In genomic region chr7:38363379-38363778, GRCh38 we compare ENCODE assay signal across 8 cellular contexts.
DNase-seq lines count a peak whose midpoint lies in the region; ATAC-seq and TF ChIP-seq lines count a peak whose summit lies in the region.
"Not testable (repeated sequence)": the region's sequence is repeated elsewhere in the genome, so short reads cannot be mapped to it uniquely, and the experiment has no call there.

No MANE protein-coding gene starts in this region.

- H3K9ac ChIP-seq in NT2/D1 (ENCODE audit: insufficient read length, low read depth); neural progenitor cell: not testable (repeated sequence)

- not testable (repeated sequence) for H4K20me1 ChIP-seq in DOHH2 (ENCODE audit: control insufficient read depth, insufficient read depth, low read depth, low read length); neural progenitor cell (ENCODE audit: low read depth)

- peak overlapping the region; percentile 73 for H2AFZ ChIP-seq in neural progenitor cell (replicated peaks)

- H3K9me2 ChIP-seq in DOHH2 (replicated peaks; ENCODE audit: control insufficient read depth, low read length): not testable (repeated sequence)

- H3K4me1 Mint-ChIP-seq in activated naive CD8-positive, alpha-beta T cell treated with anti-CD3 and anti-CD28 coated beads, Interleukin-2, amount 50 U/mL, for 24 hours: peaks cover 85% of the 10 kb centered on the region
- H3K4me1 Mint-ChIP-seq in neural progenitor cell: not testable (repeated sequence)

- peaks cover 35% of the 10 kb centered on the region for H3K4me1 ChIP-seq in DOHH2 (ENCODE audit: control insufficient read depth, low read length)
- H3K4me1 ChIP-seq in NT2/D1 (ENCODE audit: insufficient read depth, insufficient read length); neural progenitor cell; stomach: not testable (repeated sequence)

- not testable (repeated sequence) for TF ChIP-seq POLR2A in stomach (IDR thresholded peaks at IDR 0.05)

- H3K36me3 ChIP-seq in DOHH2 (ENCODE audit: control insufficient read depth, low read length); NT2/D1 (ENCODE audit: insufficient read depth, insufficient read length, low read length); neural progenitor cell; stomach: not testable (repeated sequence)

- not testable (repeated sequence) for H3K4me3 ChIP-seq in DOHH2 (ENCODE audit: low read length); NT2/D1 (ENCODE audit: insufficient read length, low read depth); foreskin fibroblast (ENCODE audit: low read depth in 1 of 2, low read length in 2 of 2); neural progenitor cell; stomach

- TF ChIP-seq CTCF in DOHH2 (IDR thresholded peaks at IDR 0.05; ENCODE audit: low read depth, low read length, poor library complexity, severe bottlenecking) (peak; percentile 77), foreskin fibroblast (IDR thresholded peaks at IDR 0.05; ENCODE audit: low read depth, low read length) (peak; percentile 56), neural progenitor cell (IDR thresholded peaks at IDR 0.05) (peak; percentile 62), stomach (IDR thresholded peaks at IDR 0.05) (peak in 3 of 7 experiments; percentile 13 to 52 (median 24))

- not testable (repeated sequence) for H3K9me3 ChIP-seq in DOHH2 (ENCODE audit: control insufficient read depth, insufficient read depth, low read length); NT2/D1 (ENCODE audit: insufficient read depth, low read length); neural progenitor cell (ENCODE audit: low read depth); stomach

- H3K79me2 ChIP-seq in DOHH2 (ENCODE audit: control insufficient read depth, low read length); neural progenitor cell (ENCODE audit: low read depth): not testable (repeated sequence)

- peak overlapping the region; percentile 15; the same call in 1 of the 2 replicates for H3K4me2 ChIP-seq in DOHH2 (ENCODE audit: low read length)
- not testable (repeated sequence) for H3K4me2 ChIP-seq in neural progenitor cell

- H3K36me3 Mint-ChIP-seq in activated naive CD8-positive, alpha-beta T cell treated with anti-CD3 and anti-CD28 coated beads, Interleukin-2, amount 50 U/mL, for 24 hours (ENCODE audit: low read depth); neural progenitor cell: not testable (repeated sequence)

- ATAC-seq in HG02973 (IDR thresholded peaks at IDR 0.05; ENCODE audit: unreplicated experiment): peak; percentile 23
- peak; percentile 12 for ATAC-seq in activated naive CD8-positive, alpha-beta T cell treated with anti-CD3 and anti-CD28 coated beads, Interleukin-2, amount 50 U/mL, for 24 hours

- H3K9me3 Mint-ChIP-seq in activated naive CD8-positive, alpha-beta T cell treated with anti-CD3 and anti-CD28 coated beads, Interleukin-2, amount 50 U/mL, for 24 hours; neural progenitor cell: not testable (repeated sequence)

- DNase-seq in NT2/D1 (ENCODE audit: low read depth, low spot score): peak; percentile 23
- DNase-seq in activated CD4-positive, CD25-positive, alpha-beta regulatory T cell (lab: John Stamatoyannopoulos, UW): peak; percentile 34 to 44 (median 38)
- DNase-seq in activated naive CD8-positive, alpha-beta T cell treated with anti-CD3 and anti-CD28 coated beads, Interleukin-2, amount 50 U/mL, for 24 hours: peak; percentile 80
- DNase-seq in foreskin fibroblast: peak in 1 of 2 donors; percentile 12
- peak; percentile 67 for DNase-seq in neural progenitor cell (ENCODE audit: low spot score)
- DNase-seq in stomach: peak; percentile 64

- TF ChIP-seq EP300 in stomach (IDR thresholded peaks at IDR 0.05): not testable (repeated sequence)

- H3K27me3 ChIP-seq in DOHH2 (ENCODE audit: control insufficient read depth, low read length); NT2/D1 (ENCODE audit: insufficient read depth, insufficient read length); neural progenitor cell; stomach: not testable (repeated sequence)

- not testable (repeated sequence) for H3K27me3 Mint-ChIP-seq in activated naive CD8-positive, alpha-beta T cell treated with anti-CD3 and anti-CD28 coated beads, Interleukin-2, amount 50 U/mL, for 24 hours; neural progenitor cell (ENCODE audit: insufficient read depth, low read depth)

- intact Hi-C loops in stomach (cut with DNase I; ENCODE audit: low total_unique reads): not testable (repeated sequence)

- H3K4me3 Mint-ChIP-seq in activated naive CD8-positive, alpha-beta T cell treated with anti-CD3 and anti-CD28 coated beads, Interleukin-2, amount 50 U/mL, for 24 hours: peak overlapping the region; percentile 70
- not testable (repeated sequence) for H3K4me3 Mint-ChIP-seq in neural progenitor cell

- H3K27ac Mint-ChIP-seq in activated naive CD8-positive, alpha-beta T cell treated with anti-CD3 and anti-CD28 coated beads, Interleukin-2, amount 50 U/mL, for 24 hours: peak overlapping the region; percentile 86
- not testable (repeated sequence) for H3K27ac Mint-ChIP-seq in neural progenitor cell

- not testable (repeated sequence) for H3F3A ChIP-seq in DOHH2 (ENCODE audit: control insufficient read depth, insufficient read depth); neural progenitor cell (ENCODE audit: low read depth)

- 18 to 30% (median 21%) methylated on average over 2 to 3 of the region's 3 CpGs; no CpG with 5 or more reads in 1 of the 5 donors for WGBS in stomach, 5 donors

- H3K27ac ChIP-seq in DOHH2 (ENCODE audit: low read depth, low read length); neural progenitor cell: not testable (repeated sequence)
- peak overlapping the region in 3 of 5 donors; percentile 6 to 38 (median 16) for H3K27ac ChIP-seq in stomach
